Comparison of ENCODE assay signal across 1 cellular context in genomic region chr1:243505986-243506689, GRCh38.
TF ChIP-seq lines count a peak whose summit lies in the region.

No MANE protein-coding gene starts in this region.

TF ChIP-seq in HepG2, 621 proteins besides CTCF, POLR2A, EP300 and RAD21 (continued from another document and continues in another):
- TF ChIP-seq ZBTB14 (CRISPR knock-in tag; IDR thresholded peaks at IDR 0.05), result no peak
- TF ChIP-seq BORCS8-MEF2B (CRISPR knock-in tag; IDR thresholded peaks at IDR 0.05), result 0 out of 2 replicates have a peak, but pooled peaks have one; percentile 34
- TF ChIP-seq SKIL (CRISPR knock-in tag; IDR thresholded peaks at IDR 0.05; ENCODE audit: borderline replicate concordance), result 0 out of 2 replicates have a peak, but pooled peaks have one; percentile 25
- TF ChIP-seq ZNF687 (CRISPR knock-in tag; IDR thresholded peaks at IDR 0.05), result peak; percentile 95
- no peak for TF ChIP-seq PHF8 (CRISPR knock-in tag; IDR thresholded peaks at IDR 0.05)
- peak; percentile 80 for TF ChIP-seq RXRB (CRISPR knock-in tag; IDR thresholded peaks at IDR 0.05; ENCODE audit: borderline replicate concordance)
- TF ChIP-seq TBL1XR1 (IDR thresholded peaks at IDR 0.05; ENCODE audit: borderline replicate concordance, low read length, partially characterized antibody), result no peak
- TF ChIP-seq ZNF546 (CRISPR knock-in tag; conservative IDR thresholded peaks at IDR 0.05), result 0 out of 2 replicates have a peak, but pooled peaks have one; percentile 33
- TF ChIP-seq ZMYM2 (CRISPR knock-in tag; IDR thresholded peaks at IDR 0.05), result peak; percentile 88
- TF ChIP-seq ZNF770 (CRISPR knock-in tag; IDR thresholded peaks at IDR 0.05), result 0 out of 2 replicates have a peak, but pooled peaks have one; percentile 22
- no peak for TF ChIP-seq E2F2 (CRISPR knock-in tag; IDR thresholded peaks at IDR 0.05; ENCODE audit: borderline replicate concordance)
- TF ChIP-seq ZNF570 (CRISPR knock-in tag; IDR thresholded peaks at IDR 0.05; ENCODE audit: borderline replicate concordance), result no peak
- peak; percentile 78; the same call in 1 of the 2 replicates for TF ChIP-seq ZSCAN9 (CRISPR knock-in tag; IDR thresholded peaks at IDR 0.05; ENCODE audit: borderline replicate concordance)
- no peak for TF ChIP-seq ZFP36 (IDR thresholded peaks at IDR 0.05; ENCODE audit: borderline replicate concordance, low read depth, low read length, partially characterized antibody)
- TF ChIP-seq KLF11 (CRISPR knock-in tag; IDR thresholded peaks at IDR 0.05), result peak; percentile 76; the same call in 1 of the 2 replicates
- TF ChIP-seq SALL2 (CRISPR knock-in tag; IDR thresholded peaks at IDR 0.05), result 0 out of 2 replicates have a peak, but pooled peaks have one; percentile 50
- TF ChIP-seq HNF4A (CRISPR knock-in tag; IDR thresholded peaks at IDR 0.05), result peak; percentile 95
- TF ChIP-seq NCOA1 (CRISPR knock-in tag; IDR thresholded peaks at IDR 0.05), result no peak
- TF ChIP-seq PAXIP1 (CRISPR knock-in tag; conservative IDR thresholded peaks at IDR 0.05), result peak; percentile 94
- peak; percentile 75; the same call in 1 of the 2 replicates for TF ChIP-seq ZNF580 (CRISPR knock-in tag; IDR thresholded peaks at IDR 0.05; ENCODE audit: borderline replicate concordance, low read depth)
- no peak for TF ChIP-seq ZNF883 (CRISPR knock-in tag; IDR thresholded peaks at IDR 0.05; ENCODE audit: not compliant biosample characterization)
- TF ChIP-seq RNF219 (CRISPR knock-in tag; IDR thresholded peaks at IDR 0.05), result 0 out of 2 replicates have a peak, but pooled peaks have one; percentile 67
- TF ChIP-seq CREM (IDR thresholded peaks at IDR 0.05), result peak; percentile 51; the same call in 1 of the 2 replicates
- no peak for TF ChIP-seq CREM (CRISPR knock-in tag; IDR thresholded peaks at IDR 0.05)
- TF ChIP-seq STAT6 (CRISPR knock-in tag; IDR thresholded peaks at IDR 0.05; ENCODE audit: borderline replicate concordance), result peak; percentile 74; the same call in 1 of the 2 replicates
- peak; percentile 96 for TF ChIP-seq ARID5B (CRISPR knock-in tag; IDR thresholded peaks at IDR 0.05)
- TF ChIP-seq LCORL (IDR thresholded peaks at IDR 0.05), result no peak
- TF ChIP-seq LCORL (CRISPR knock-in tag; IDR thresholded peaks at IDR 0.05), result peak; percentile 82
